ENCODE assay signal across 10 cellular contexts in genomic region chr12:52243774-52244614, GRCh38. TPM values are rescaled to one million over a fixed set of nuclear protein-coding genes. Genes with fewer than 3 reads are reported as not detected.
DNase-seq lines count a peak whose midpoint lies in the region; ATAC-seq and TF ChIP-seq lines count a peak whose summit lies in the region.
"Had no signal": no experiment of that assay in that cellular context is flagged by ENCODE, and none has a peak within 500 bp of the region (broad histone marks: within the 10 kb centered on the region; RNA-seq: fewer than 3 reads in every experiment).

No MANE protein-coding gene starts in this region.

- DNase-seq in NCI-H82 (lab: John Stamatoyannopoulos, UW) (peak; percentile 23), NCI-H82 treated with DMSO at 0.1 percent for 48 hours (lab: John Stamatoyannopoulos, UW; ENCODE audit: unreplicated experiment) (no peak), NCI-H2107 treated with DMSO at 0.1 percent for 48 hours (lab: John Stamatoyannopoulos, UW; ENCODE audit: unreplicated experiment) (peak; percentile 86), upper lobe of right lung (peak; percentile 88)
- peak; percentile 79 for DNase-seq in activated CD8-positive, alpha-beta memory T cell treated with anti-CD3 and anti-CD28 coated beads for 24 hours
- DNase-seq: DND-41 had no signal

- H3K36me3 ChIP-seq in esophagus (ENCODE audit: control insufficient read depth in 2 of 2, insufficient read depth in 2 of 2, low read length in 1 of 2) (peaks cover 0 to 7% of the 10 kb centered on the region in 2 donors), parathyroid adenoma (ENCODE audit: control insufficient read depth, insufficient read depth, low read length) (no peaks in the 10 kb centered on the region), upper lobe of right lung (no peaks in the 10 kb centered on the region)
- H3K36me3 ChIP-seq: neutrophil had no signal

- H3K4me2 ChIP-seq in parathyroid adenoma (ENCODE audit: low read length) = peak overlapping the region; percentile 68

- ATAC-seq in HG02759 (IDR thresholded peaks at IDR 0.05; ENCODE audit: unreplicated experiment) (peak; percentile 93), upper lobe of right lung (peak; percentile 76)

- peak overlapping the region; percentile 90 for H2AFZ ChIP-seq in parathyroid adenoma

- no peak for TF ChIP-seq CTCF in parathyroid adenoma (IDR thresholded peaks at IDR 0.05)
- no peak for TF ChIP-seq CTCF in upper lobe of right lung (IDR thresholded peaks at IDR 0.05)

- WGBS in esophagus, 2 donors = 22 to 23% methylated on average over 11 to 12 of the region's 12 CpGs

- H3K79me2 ChIP-seq in parathyroid adenoma = no peaks in the 10 kb centered on the region

- H3K9me3 ChIP-seq in esophagus (ENCODE audit: control insufficient read depth in 2 of 2, insufficient read depth in 1 of 2, low read depth in 1 of 2, low read length in 1 of 2) (no peaks in the 10 kb centered on the region), parathyroid adenoma (ENCODE audit: control insufficient read depth, low read length) (no peaks in the 10 kb centered on the region), upper lobe of right lung (no peaks in the 10 kb centered on the region)
- H3K9me3 ChIP-seq: neutrophil had no signal

- peak overlapping the region; percentile 77 to 82 for H3K27ac ChIP-seq in esophagus (ENCODE audit: low read depth in 2 of 2, low read length in 1 of 2)
- H3K27ac ChIP-seq in parathyroid adenoma = peak overlapping the region; percentile 100
- H3K27ac ChIP-seq in upper lobe of right lung = peak overlapping the region; percentile 56
- H3K27ac ChIP-seq: neutrophil had no signal

- intact Hi-C loops in upper lobe of right lung (cut with DNase I) = no loop called here

- H3K27me3 ChIP-seq in esophagus (ENCODE audit: control insufficient read depth in 1 of 2, insufficient read depth in 2 of 2, low read length in 2 of 2) (no peaks in the 10 kb centered on the region), parathyroid adenoma (ENCODE audit: control insufficient read depth, insufficient read depth, low read length) (no peaks in the 10 kb centered on the region), upper lobe of right lung (no peaks in the 10 kb centered on the region)

- H3K4me1 ChIP-seq in esophagus (ENCODE audit: control insufficient read depth in 2 of 2, insufficient read depth in 2 of 2, low read length in 1 of 2) (peaks cover 11 to 42% of the 10 kb centered on the region in 2 donors), parathyroid adenoma (peaks cover 38% of the 10 kb centered on the region), upper lobe of right lung (peaks cover 27% of the 10 kb centered on the region)

- H3K4me3 ChIP-seq in esophagus (ENCODE audit: low read depth in 1 of 2, low read length in 2 of 2) = no peak overlapping the region
- peak overlapping the region; percentile 39 for H3K4me3 ChIP-seq in parathyroid adenoma (ENCODE audit: low read depth, low read length)
- no peak overlapping the region for H3K4me3 ChIP-seq in upper lobe of right lung

- H3K9ac ChIP-seq in parathyroid adenoma = peak overlapping the region; percentile 55

RNA-seq across cellular contexts. Expression of gene KRT7, which starts 11.0 kb away (rescaled TPM):
- 100 to 1,000 TPM; 153 to 213 TPM for polyA plus RNA-seq in esophagus
- 664 TPM for total RNA-seq in upper lobe of right lung

RNA-seq across cellular contexts. Expression of gene KRT86, which starts 30.5 kb away (rescaled TPM):
- under 1 TPM; 0.04 to 0.10 TPM for polyA plus RNA-seq in esophagus
- 1.1 TPM for total RNA-seq in upper lobe of right lung

RNA-seq across cellular contexts. Expression of gene KRT81, which starts 47.3 kb away (rescaled TPM):
- polyA plus RNA-seq in esophagus = under 1 TPM; 0.05 to 0.08 TPM
- total RNA-seq in upper lobe of right lung = not detected

RNA-seq across cellular contexts. Expression of gene KRT80, which starts 52.2 kb away (rescaled TPM):
- 10 to 100 TPM; 40.9 to 53.9 TPM for polyA plus RNA-seq in esophagus
- 8.6 TPM for total RNA-seq in upper lobe of right lung
